ENCODE assay signal across 8 cellular contexts in the genomic region with DNA sequence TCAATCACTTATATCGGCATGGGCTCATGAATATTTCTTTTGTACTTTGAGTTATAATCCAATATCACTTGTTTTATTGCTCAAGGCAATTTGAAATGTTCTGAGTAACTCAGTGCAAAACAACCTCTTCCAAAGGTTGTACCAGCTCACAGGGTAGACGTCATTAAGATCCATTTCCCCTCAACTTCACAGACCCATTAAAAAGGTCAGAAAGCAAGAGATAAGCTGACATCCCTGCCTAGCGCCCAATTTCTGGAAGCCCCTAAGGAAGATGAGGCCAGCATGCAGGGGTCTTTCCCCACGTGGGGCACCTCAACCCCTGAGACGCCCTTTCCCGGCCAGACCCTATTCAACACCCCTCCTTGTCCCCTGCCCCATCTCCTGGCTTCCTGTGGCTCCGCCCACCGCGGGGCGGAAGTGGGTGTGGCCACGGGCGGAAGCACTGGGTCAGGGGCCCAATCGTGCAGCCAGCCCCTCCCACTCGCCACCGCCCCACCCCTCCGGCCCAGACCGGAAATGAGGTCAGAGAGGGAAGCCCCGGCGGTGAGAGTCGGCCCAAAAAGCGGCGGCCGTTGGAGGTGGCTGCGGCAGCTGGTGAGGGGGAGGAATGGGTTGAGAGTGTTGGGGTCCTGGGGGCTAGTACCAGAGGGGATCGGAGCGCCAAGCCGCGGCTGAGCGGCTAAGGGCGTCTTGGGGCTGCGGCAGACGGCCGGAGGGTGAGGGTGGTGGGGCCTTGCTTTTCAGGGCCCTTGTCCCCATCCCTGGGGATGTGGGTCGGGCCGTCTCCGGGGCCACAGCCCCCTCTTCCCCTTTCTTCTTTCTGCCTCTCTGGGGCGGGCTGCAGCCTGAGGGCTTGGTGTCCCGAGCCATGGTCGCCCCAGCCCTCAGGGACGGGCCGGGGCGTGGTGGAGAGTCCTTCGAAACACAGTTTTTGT. TPM values are rescaled to one million over a fixed set of nuclear protein-coding genes. Genes with fewer than 3 reads are reported as not detected.
DNase-seq lines count a peak whose midpoint lies in the region; ATAC-seq lines count a peak whose summit lies in the region.

A gene (plus strand): TSS at position 525 of the 935 bp plus-strand sequence. CDS start 2,442 bp downstream, outside the sequence.

- DNase-seq in Ammon's horn (ENCODE audit: low spot score) (peak; percentile 95), NCI-H510A (lab: John Stamatoyannopoulos, UW) (peak; percentile 69), cerebellum (ENCODE audit: low spot score) (peak; percentile 98), kidney tubule cell (ENCODE audit: low spot score) (peak; percentile 88)
- peak; percentile 97 to 98 for DNase-seq in activated CD4-positive, alpha-beta T cell treated with anti-CD3 and anti-CD28 coated beads for 24 hours (ENCODE audit: low read depth in 2 of 2)
- DNase-seq in stimulated activated CD4-positive, alpha-beta T cell treated with anti-CD3 and anti-CD28 coated beads, Interleukin-1b, Interleukin-23, amount 100 ng/mL, for 1 hour (ENCODE audit: low read depth in 2 of 2) = peak; percentile 91 to 99

- peak; percentile 89 for ATAC-seq in GM19043 (IDR thresholded peaks at IDR 0.05; ENCODE audit: low read depth, unreplicated experiment)
- peak; percentile 94 for ATAC-seq in HG03354 (IDR thresholded peaks at IDR 0.05; ENCODE audit: poor library complexity, severe bottlenecking, unreplicated experiment)

RNA-seq across cellular contexts. Expression of the gene that starts here (rescaled TPM):
- total RNA-seq in cerebellum = 98.5 TPM

Comparison
In these comparisons a context has a peak if more than half of its experiments do, and no peak if none do; other contexts are left out.
1. Peak in every context shown above with its lines: DNase-seq and ATAC-seq.